17 cellular contexts compared by ENCODE assay signal in the genomic region with DNA sequence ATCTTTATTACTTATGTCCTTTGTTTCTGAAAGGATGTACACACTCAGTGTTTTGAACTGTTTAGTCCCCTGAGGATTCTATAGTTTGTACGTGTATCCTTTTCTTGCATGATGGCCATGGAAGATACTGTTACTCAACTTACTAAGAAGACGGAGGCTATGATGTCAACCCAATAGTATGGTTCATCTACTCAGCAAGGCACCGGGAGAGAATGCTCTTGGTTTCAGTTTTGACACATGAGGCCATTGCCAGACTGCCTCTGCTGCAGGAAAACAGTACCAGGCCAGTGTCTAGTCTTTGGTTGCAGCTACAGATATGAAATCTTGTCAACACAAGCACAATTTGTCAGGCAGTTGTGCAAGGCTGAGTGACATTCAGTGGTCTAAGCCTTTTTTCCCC.
"Had no signal": no experiment of that assay in that cellular context is flagged by ENCODE, and none has a peak within 500 bp of the region (broad histone marks: within the 10 kb centered on the region; RNA-seq: fewer than 3 reads in every experiment).

No MANE protein-coding gene starts in this region.

- H3K36me3 Mint-ChIP-seq: activated naive CD8-positive, alpha-beta T cell treated with anti-CD3 and anti-CD28 coated beads for 36 hours; stimulated activated memory B cell treated with anti-CD40 and anti-IgM and Interleukin-4, amounts not matched to agents 10 μg/mL and 1 μg/mL and 100 μg/mL, for 72 hours had no signal

- H3K27me3 Mint-ChIP-seq: activated CD4-positive, alpha-beta T cell treated with anti-CD3 and anti-CD28 coated beads, Interleukin-2, amount 10 ng/mL, durations not matched to agents 7 days and 5 days; activated naive CD8-positive, alpha-beta T cell treated with anti-CD3 and anti-CD28 coated beads for 36 hours; activated T-cell treated with anti-CD3 and anti-CD28 coated beads, Interleukin-2, amount 50 U/mL, for 24 hours; stimulated activated memory B cell treated with anti-CD40 and anti-IgM and Interleukin-4, amounts not matched to agents 10 μg/mL and 1 μg/mL and 100 μg/mL, for 72 hours had no signal

- H2AFZ ChIP-seq: neural progenitor cell, parathyroid adenoma had no signal

- H3K36me3 ChIP-seq: neural progenitor cell, tibial artery, uterus had no signal

- H3K27ac ChIP-seq: coronary artery, lower lobe of right lung, neural progenitor cell, parathyroid adenoma, tibial artery, uterus had no signal

- H3K4me1 Mint-ChIP-seq: neural progenitor cell; stimulated activated memory B cell treated with anti-CD40 and anti-IgM and Interleukin-4, amounts not matched to agents 10 μg/mL and 1 μg/mL and 100 μg/mL, for 72 hours had no signal

- H3K9me3 Mint-ChIP-seq: activated CD4-positive, alpha-beta T cell treated with anti-CD3 and anti-CD28 coated beads, Interleukin-2, amount 10 ng/mL, durations not matched to agents 7 days and 5 days; activated naive CD8-positive, alpha-beta T cell treated with anti-CD3 and anti-CD28 coated beads for 36 hours; activated T-cell treated with anti-CD3 and anti-CD28 coated beads, Interleukin-2, amount 50 U/mL, for 24 hours; immature natural killer cell; neural progenitor cell; stimulated activated memory B cell treated with anti-CD40 and anti-IgM and Interleukin-4, amounts not matched to agents 10 μg/mL and 1 μg/mL and 100 μg/mL, for 72 hours had no signal

- H3K4me2 ChIP-seq: neural progenitor cell had no signal

- H3K4me1 ChIP-seq: neural progenitor cell, parathyroid adenoma, uterus had no signal

- H3K9me3 ChIP-seq: lower lobe of right lung, tibial artery, uterus had no signal

- DNase-seq: activated CD4-positive, alpha-beta T cell treated with anti-CD3 and anti-CD28 coated beads, Interleukin-2, amount 10 ng/mL, durations not matched to agents 7 days and 5 days; activated gamma-delta T cell treated with Interleukin-2 at 50 U/mL for 16 hours; activated naive CD8-positive, alpha-beta T cell treated with anti-CD3 and anti-CD28 coated beads for 36 hours; activated T-cell treated with anti-CD3 and anti-CD28 coated beads, Interleukin-2, amount 50 U/mL, for 24 hours; anterior cingulate cortex; effector CD8-positive, alpha-beta T cell; immature natural killer cell; left cardiac atrium; lower lobe of right lung; midbrain; retina; tibial artery; uterus had no signal

- H3K4me3 Mint-ChIP-seq: activated CD4-positive, alpha-beta T cell treated with anti-CD3 and anti-CD28 coated beads, Interleukin-2, amount 10 ng/mL, durations not matched to agents 7 days and 5 days; activated naive CD8-positive, alpha-beta T cell treated with anti-CD3 and anti-CD28 coated beads for 36 hours; activated T-cell treated with anti-CD3 and anti-CD28 coated beads, Interleukin-2, amount 50 U/mL, for 24 hours; immature natural killer cell; neural progenitor cell; stimulated activated memory B cell treated with anti-CD40 and anti-IgM and Interleukin-4, amounts not matched to agents 10 μg/mL and 1 μg/mL and 100 μg/mL, for 72 hours had no signal

- H3K9ac ChIP-seq: neural progenitor cell, parathyroid adenoma had no signal

- H3K4me3 ChIP-seq: coronary artery, lower lobe of right lung, neural progenitor cell, tibial artery, uterus had no signal

- H3K27ac Mint-ChIP-seq: activated CD4-positive, alpha-beta T cell treated with anti-CD3 and anti-CD28 coated beads, Interleukin-2, amount 10 ng/mL, durations not matched to agents 7 days and 5 days; activated naive CD8-positive, alpha-beta T cell treated with anti-CD3 and anti-CD28 coated beads for 36 hours; activated T-cell treated with anti-CD3 and anti-CD28 coated beads, Interleukin-2, amount 50 U/mL, for 24 hours; immature natural killer cell; neural progenitor cell; stimulated activated memory B cell treated with anti-CD40 and anti-IgM and Interleukin-4, amounts not matched to agents 10 μg/mL and 1 μg/mL and 100 μg/mL, for 72 hours had no signal

- H3K27me3 ChIP-seq: neural progenitor cell, tibial artery, uterus had no signal

- ATAC-seq: left cardiac atrium; lower lobe of right lung; stimulated activated memory B cell treated with anti-CD40 and anti-IgM and Interleukin-4, amounts not matched to agents 10 μg/mL and 1 μg/mL and 100 μg/mL, for 72 hours had no signal
